In genomic region chr6:32177182-32177787, GRCh38 we compare ENCODE assay signal across 8 cellular contexts. TPM values are rescaled to one million over a fixed set of nuclear protein-coding genes. Genes with fewer than 3 reads are reported as not detected.
DNase-seq lines count a peak whose midpoint lies in the region; ATAC-seq, FAIRE-seq and TF ChIP-seq lines count a peak whose summit lies in the region.

No MANE protein-coding gene starts in this region.

- H3K9me3 Mint-ChIP-seq in CD8-positive, alpha-beta T cell: no peaks in the 10 kb centered on the region
- H3K9me3 Mint-ChIP-seq in GM23338 (no peaks in the 10 kb centered on the region), immature natural killer cell (no peaks in the 10 kb centered on the region)
- H3K9me3 Mint-ChIP-seq in stimulated activated memory B cell treated with anti-CD40 and anti-IgM and Interleukin-4, amounts not matched to agents 10 μg/mL and 1 μg/mL and 100 μg/mL, for 72 hours: no peaks in the 10 kb centered on the region

- CTCF ChIA-PET in CD8-positive, alpha-beta T cell (lab: Charles Lee): interaction anchor here (0.5 to 2.5 kb wide), 5 partner anchors 18 to 811 kb away, joined by 3 to 12 read pairs (median 3); no protein-coding TSS in a partner anchor

- 0 out of 2 replicates have a peak, but pooled peaks cover 7% of the 10 kb centered on the region for H3F3A ChIP-seq in GM23338 (replicated peaks; ENCODE audit: low read depth)

- peaks cover 10% of the 10 kb centered on the region; the same call in 1 of the 2 replicates for H4K20me1 ChIP-seq in GM23338 (replicated peaks; ENCODE audit: insufficient read depth)

- H3K27ac Mint-ChIP-seq in CD8-positive, alpha-beta T cell: peak overlapping the region; percentile 96
- peak overlapping the region; percentile 91 for H3K27ac Mint-ChIP-seq in GM23338
- H3K27ac Mint-ChIP-seq in immature natural killer cell: peak overlapping the region; percentile 94 to 100 (median 98)
- H3K27ac Mint-ChIP-seq in stimulated activated memory B cell treated with anti-CD40 and anti-IgM and Interleukin-4, amounts not matched to agents 10 μg/mL and 1 μg/mL and 100 μg/mL, for 72 hours: peak overlapping the region; percentile 86

- ATAC-seq in CD8-positive, alpha-beta T cell: peak; percentile 7
- peak; percentile 24 for ATAC-seq in GM23338
- ATAC-seq in stimulated activated memory B cell treated with anti-CD40 and anti-IgM and Interleukin-4, amounts not matched to agents 10 μg/mL and 1 μg/mL and 100 μg/mL, for 72 hours: no peak

- no peak for TF ChIP-seq CTCF in CD8-positive, alpha-beta T cell (IDR thresholded peaks at IDR 0.05)
- TF ChIP-seq CTCF in GM23338 (conservative IDR thresholded peaks at IDR 0.05; ENCODE audit: low read depth in 2 of 2): no peak
- no peak for TF ChIP-seq CTCF in adrenal gland (IDR thresholded peaks at IDR 0.05)

- H3K4me1 Mint-ChIP-seq in CD8-positive, alpha-beta T cell (ENCODE audit: low read depth): peaks cover 75% of the 10 kb centered on the region
- H3K4me1 Mint-ChIP-seq in GM23338 (peaks cover 51% of the 10 kb centered on the region), immature natural killer cell (peaks cover 66 to 72% of the 10 kb centered on the region in 2 donors)
- peaks cover 75% of the 10 kb centered on the region for H3K4me1 Mint-ChIP-seq in stimulated activated memory B cell treated with anti-CD40 and anti-IgM and Interleukin-4, amounts not matched to agents 10 μg/mL and 1 μg/mL and 100 μg/mL, for 72 hours

- peak in 1 of 2 donors; percentile 40 for TF ChIP-seq POLR2A in adrenal gland (IDR thresholded peaks at IDR 0.05)

- no peaks in the 10 kb centered on the region for H3K9me3 ChIP-seq in CD8-positive, alpha-beta T cell (ENCODE audit: low read length)
- H3K9me3 ChIP-seq in adrenal gland (replicated peaks in 1 of 3): no peaks in the 10 kb centered on the region

- H3K27ac ChIP-seq in CD8-positive, alpha-beta T cell (ENCODE audit: low read depth, low read length): peak overlapping the region; percentile 89
- H3K27ac ChIP-seq in GM23338 (ENCODE audit: low read depth) (peak overlapping the region; percentile 93), adrenal gland (peak overlapping the region; percentile 87 to 98 (median 94))

- H3K27me3 Mint-ChIP-seq in CD8-positive, alpha-beta T cell (ENCODE audit: low read depth): no peaks in the 10 kb centered on the region
- H3K27me3 Mint-ChIP-seq in GM23338 (ENCODE audit: insufficient read depth, low read depth, poor library complexity): peaks cover 19% of the 10 kb centered on the region
- peaks cover 8 to 11% (median 9%) of the 10 kb centered on the region in 3 donors for H3K27me3 Mint-ChIP-seq in immature natural killer cell (ENCODE audit: low read depth in 3 of 3)
- no peaks in the 10 kb centered on the region for H3K27me3 Mint-ChIP-seq in stimulated activated memory B cell treated with anti-CD40 and anti-IgM and Interleukin-4, amounts not matched to agents 10 μg/mL and 1 μg/mL and 100 μg/mL, for 72 hours

- FAIRE-seq in urothelium cell line (lab: Jason Lieb, UNC) (no peak), HTR-8/SVneo (lab: Jason Lieb, UNC) (no peak)

- POLR2A ChIA-PET in CD8-positive, alpha-beta T cell (lab: Charles Lee): interaction anchor here (1.3 to 5.7 kb wide), 5 partner anchors 13 to 48 kb away, joined by 3 to 95 read pairs (median 11); partner anchors contain the start of genes ATF6B, EGFL8, FKBPL and GPSM3

- intact Hi-C loops in CD8-positive, alpha-beta T cell (cut with DNase I, micrococcal nuclease): loop anchor here (1.0 to 10.0 kb wide), 10 partner anchors 13 to 1560 kb away; partner anchors contain the start of genes NELFE (in 2 of the 2), SKIC2 (in 2 of the 2), ABHD16A (in 1 of the 2) and B3GALT4 (in 1 of the 2)
- intact Hi-C loops in adrenal gland (cut with DNase I): no loop called here

- WGBS in adrenal gland, 4 donors: 0 to 1% (median 0%) methylated on average over 20 of the region's 20 CpGs

- peak overlapping the region; percentile 93 for H3K4me3 Mint-ChIP-seq in CD8-positive, alpha-beta T cell
- H3K4me3 Mint-ChIP-seq in GM23338 (peak overlapping the region; percentile 79), immature natural killer cell (peak overlapping the region; percentile 85 to 99 (median 91))
- H3K4me3 Mint-ChIP-seq in stimulated activated memory B cell treated with anti-CD40 and anti-IgM and Interleukin-4, amounts not matched to agents 10 μg/mL and 1 μg/mL and 100 μg/mL, for 72 hours: peak overlapping the region; percentile 86

- H2AFZ ChIP-seq in GM23338: no peak overlapping the region

- H3K9me2 ChIP-seq in GM23338 (ENCODE audit: insufficient read depth): no peaks in the 10 kb centered on the region

- H3K4me1 ChIP-seq in CD8-positive, alpha-beta T cell (ENCODE audit: insufficient read depth, low read length): peaks cover 59% of the 10 kb centered on the region
- H3K4me1 ChIP-seq in GM23338 (ENCODE audit: insufficient read depth) (peaks cover 22% of the 10 kb centered on the region), adrenal gland (replicated peaks in 1 of 2) (peaks cover 33 to 46% of the 10 kb centered on the region in 2 donors)

- H3K79me2 ChIP-seq in GM23338 (replicated peaks; ENCODE audit: insufficient read depth): peaks cover 48% of the 10 kb centered on the region

- DNase-seq in CD8-positive, alpha-beta T cell: no peak
- DNase-seq in GM23338 (ENCODE audit: low spot score) (peak; percentile 85), NCI-H748 treated with DMSO at 0.1 percent for 48 hours (lab: John Stamatoyannopoulos, UW) (peak; percentile 90), adrenal gland (peak in 5 of 7 donors; percentile 34 to 70 (median 57)), immature natural killer cell (no peak), urothelium cell line (ENCODE audit: low spot score) (no peak), HTR-8/SVneo (ENCODE audit: insufficient read length, low spot score) (no peak)

- peak overlapping the region; percentile 71 for H3K4me3 ChIP-seq in CD8-positive, alpha-beta T cell (ENCODE audit: low read depth, low read length)
- H3K4me3 ChIP-seq in GM23338: peak overlapping the region; percentile 79
- peak overlapping the region in 2 of 4 donors; percentile 4 to 84 for H3K4me3 ChIP-seq in adrenal gland

- H3K36me3 ChIP-seq in CD8-positive, alpha-beta T cell (ENCODE audit: insufficient read depth, low read length): peaks cover 10% of the 10 kb centered on the region
- H3K36me3 ChIP-seq in GM23338 (ENCODE audit: insufficient read depth) (peaks cover 2% of the 10 kb centered on the region; the same call in 1 of the 2 replicates), adrenal gland (replicated peaks in 1 of 2) (peaks cover 0 to 24% of the 10 kb centered on the region in 2 donors)

- H3K36me3 Mint-ChIP-seq in CD8-positive, alpha-beta T cell: peaks cover 34% of the 10 kb centered on the region
- peaks cover 35% of the 10 kb centered on the region for H3K36me3 Mint-ChIP-seq in GM23338 (ENCODE audit: low read depth)
- peaks cover 4 to 10% (median 6%) of the 10 kb centered on the region in 3 donors for H3K36me3 Mint-ChIP-seq in immature natural killer cell
- peaks cover 22% of the 10 kb centered on the region for H3K36me3 Mint-ChIP-seq in stimulated activated memory B cell treated with anti-CD40 and anti-IgM and Interleukin-4, amounts not matched to agents 10 μg/mL and 1 μg/mL and 100 μg/mL, for 72 hours

- peak overlapping the region; percentile 84 for H3K4me2 ChIP-seq in GM23338

- no peaks in the 10 kb centered on the region for H3K27me3 ChIP-seq in CD8-positive, alpha-beta T cell (ENCODE audit: insufficient read depth, low read length)
- H3K27me3 ChIP-seq in GM23338 (ENCODE audit: insufficient read depth) (no peaks in the 10 kb centered on the region), adrenal gland (no peaks in the 10 kb centered on the region)

TF ChIP-seq in GM23338, 12 proteins besides CTCF, POLR2A, EP300 and RAD21 (continues in another document):
- peak; percentile 58 for TF ChIP-seq POLR2AphosphoS5 (IDR thresholded peaks at IDR 0.05; ENCODE audit: low read depth)
- peak; percentile 91 for TF ChIP-seq CREB1 (CRISPR knock-in tag; IDR thresholded peaks at IDR 0.05; ENCODE audit: low read depth)
- TF ChIP-seq EZH2 (IDR thresholded peaks at IDR 0.05; ENCODE audit: low read depth, unreplicated experiment): no peak
- no peak for TF ChIP-seq NANOG (IDR thresholded peaks at IDR 0.05; ENCODE audit: borderline replicate concordance)

RNA-seq across cellular contexts. Expression of gene RNF5, which starts 0.9 kb away (rescaled TPM):
- 10 to 100 TPM in 1 of 2 experiments, 1 to 10 TPM in 1; 10.0 to 11.5 TPM for total RNA-seq in CD8-positive, alpha-beta T cell
- total RNA-seq in GM23338 (2014; rRNA removed; shearing (Covaris generic)): 119 and 127 TPM in 2 replicates
- polyA plus RNA-seq in GM23338 (2016; fragmentation: Nextera tagmentation; extraction: Ambion mirVana) (164 and 173 TPM in 2 replicates), adrenal gland (100 to 1,000 TPM in 1 of 3 donors, 10 to 100 TPM in 2; 47.2 to 120 (median 93.2) TPM), immature natural killer cell (100 to 1,000 TPM; 126 to 190 (median 165) TPM)
- total RNA-seq in adrenal gland: 100 to 1,000 TPM in 6 of 8 donors, 10 to 100 TPM in 2; 90.6 to 146 (median 116) TPM

RNA-seq across cellular contexts. Expression of gene AGPAT1, which starts 1.4 kb away (rescaled TPM):
- 10 to 100 TPM; 12.4 to 13.7 TPM for total RNA-seq in CD8-positive, alpha-beta T cell
- total RNA-seq in GM23338 (2014; rRNA removed; shearing (Covaris generic)): 58.8 and 82.1 TPM in 2 replicates
- polyA plus RNA-seq in GM23338 (2016; fragmentation: Nextera tagmentation; extraction: Ambion mirVana) (39.5 and 39.8 TPM in 2 replicates), adrenal gland (10 to 100 TPM; 63.5 to 75.8 (median 70.1) TPM), immature natural killer cell (10 to 100 TPM; 14.9 to 24.3 (median 17.2) TPM)
- total RNA-seq in adrenal gland: 10 to 100 TPM; 51.9 to 91.9 (median 70.2) TPM

RNA-seq across cellular contexts. Expression of gene AGER, which starts 6.8 kb away (rescaled TPM):
- total RNA-seq in CD8-positive, alpha-beta T cell: 10 to 100 TPM; 11.9 to 12.5 TPM
- total RNA-seq in GM23338 (2014; rRNA removed; shearing (Covaris generic)): 2.0 and 2.3 TPM in 2 replicates
- polyA plus RNA-seq in GM23338 (2016; fragmentation: Nextera tagmentation; extraction: Ambion mirVana) (3.4 and 5.0 TPM in 2 replicates), adrenal gland (10 to 100 TPM in 2 of 3 donors, 1 to 10 TPM in 1; 1.7 to 63.9 (median 18.1) TPM), immature natural killer cell (under 1 TPM in 2 of 3 donors, not detected in 1; 0.25 to 0.57 TPM)
- 1 to 10 TPM in 7 of 8 donors, not detected in 1; 1.4 to 9.7 (median 2.7) TPM for total RNA-seq in adrenal gland

RNA-seq across cellular contexts. Expression of gene PBX2, which starts 12.7 kb away (rescaled TPM):
- total RNA-seq in CD8-positive, alpha-beta T cell: 10 to 100 TPM; 53.3 to 54.4 TPM
- 89.4 and 111 TPM in 2 replicates for total RNA-seq in GM23338 (2014; rRNA removed; shearing (Covaris generic))
- 7.2 and 8.5 TPM in 2 replicates for polyA plus RNA-seq in GM23338 (2016; fragmentation: Nextera tagmentation; extraction: Ambion mirVana)
- 100 to 1,000 TPM in 1 of 8 donors, 10 to 100 TPM in 7; 37.4 to 109 (median 61.3) TPM for total RNA-seq in adrenal gland
- 100 to 1,000 TPM in 1 of 3 donors, 10 to 100 TPM in 2; 46.6 to 211 (median 85.1) TPM for polyA plus RNA-seq in adrenal gland
- polyA plus RNA-seq in immature natural killer cell: 1 to 10 TPM in 2 of 3 donors, under 1 TPM in 1; 0.31 to 2.4 (median 1.6) TPM

RNA-seq across cellular contexts. Expression of gene EGFL8, which starts 12.9 kb away (rescaled TPM):
- total RNA-seq in CD8-positive, alpha-beta T cell: 10 to 100 TPM; 17.4 to 18.1 TPM
- total RNA-seq in GM23338 (2014; rRNA removed; shearing (Covaris generic)): 4.7 and 6.1 TPM in 2 replicates
- polyA plus RNA-seq in GM23338 (2016; fragmentation: Nextera tagmentation; extraction: Ambion mirVana): 5.4 and 7.4 TPM in 2 replicates
- 10 to 100 TPM in 2 of 8 donors, 1 to 10 TPM in 6; 1.3 to 22.1 (median 7.5) TPM for total RNA-seq in adrenal gland
- 100 to 1,000 TPM in 1 of 3 donors, 10 to 100 TPM in 1, 1 to 10 TPM in 1; 4.6 to 103 (median 54.4) TPM for polyA plus RNA-seq in adrenal gland
- polyA plus RNA-seq in immature natural killer cell: not detected

Comparison
In these comparisons a context has a peak if more than half of its experiments do, and no peak if none do; other contexts are left out.
1. DNase-seq: peak in GM23338 (single experiment), NCI-H748 treated with DMSO at 0.1 percent for 48 hours (single experiment) and adrenal gland (5 of 7); none in CD8-positive, alpha-beta T cell (0 of 7), immature natural killer cell (0 of 3), urothelium cell line (single experiment) and HTR-8/SVneo (single experiment).
2. intact Hi-C loops: an anchor here in CD8-positive, alpha-beta T cell (1.0 to 10.0 kb wide); none called in adrenal gland.
3. Peak in every context shown above with its lines, with median percentiles within 50 percentile points of each other: H3K27ac ChIP-seq, H3K27ac Mint-ChIP-seq and H3K4me3 Mint-ChIP-seq.